In genomic region chr3:183244219-183244618, GRCh38 we compare ENCODE assay signal across 12 cellular contexts. TPM values are rescaled to one million over a fixed set of nuclear protein-coding genes. Genes with fewer than 3 reads are reported as not detected.
DNase-seq lines count a peak whose midpoint lies in the region; ATAC-seq and TF ChIP-seq lines count a peak whose summit lies in the region.
"Had no signal": no experiment of that assay in that cellular context is flagged by ENCODE, and none has a peak within 500 bp of the region (broad histone marks: within the 10 kb centered on the region; RNA-seq: fewer than 3 reads in every experiment).

No MANE protein-coding gene starts in this region.

- TF ChIP-seq CTCF in CD14-positive monocyte (IDR thresholded peaks at IDR 0.05): no peak
- no peak for TF ChIP-seq CTCF in lung (IDR thresholded peaks at IDR 0.05; ENCODE audit: control extremely low read depth, extremely low read depth)

- no peaks in the 10 kb centered on the region for H3K36me3 ChIP-seq in lung (ENCODE audit: control insufficient read depth in 2 of 2, insufficient read depth in 2 of 2, low read length in 2 of 2)
- H3K36me3 ChIP-seq: ascending aorta had no signal

- ATAC-seq in lung (ENCODE audit: insufficient read depth, low FRiP score) (no peak), SK-N-SH treated with all-trans-retinoic acid at 6 μM for 48 hours (no peak), HG02610 (IDR thresholded peaks at IDR 0.05; ENCODE audit: unreplicated experiment) (no peak)

- peaks cover 18 to 29% (median 26%) of the 10 kb centered on the region in 7 donors for H3K9me3 Mint-ChIP-seq in CD14-positive monocyte
- peaks cover 19% of the 10 kb centered on the region for H3K9me3 Mint-ChIP-seq in dendritic cell treated with granulocyte-macrophage colony-stimulating factor and Interleukin-4, amounts not matched to agents 40 ng/mL and 50 ng/mL, for 4 days

- H3K27me3 Mint-ChIP-seq in CD14-positive monocyte (ENCODE audit: low read depth in 3 of 3): peaks cover 0 to 4% (median 2%) of the 10 kb centered on the region in 3 donors
- H3K27me3 Mint-ChIP-seq in dendritic cell treated with granulocyte-macrophage colony-stimulating factor and Interleukin-4, amounts not matched to agents 40 ng/mL and 50 ng/mL, for 4 days: no peaks in the 10 kb centered on the region

- no peaks in the 10 kb centered on the region for H3K27me3 ChIP-seq in lung (ENCODE audit: control insufficient read depth, insufficient read depth)
- H3K27me3 ChIP-seq: ascending aorta had no signal

- DNase-seq in CD14-positive monocyte (ENCODE audit: low spot score) (peak; percentile 91), NOMO-1 treated with dmso at 0.1 percent for 144 hours (lab: John Stamatoyannopoulos, UW; ENCODE audit: unreplicated experiment) (peak; percentile 59), lung (ENCODE audit: low spot score) (peak; percentile 57), T-helper 2 cell (no peak)
- DNase-seq in activated effector memory CD4-positive, alpha-beta T cell treated with Interleukin-2 at 50 U/mL for 16 hours: no peak
- DNase-seq: NCI-H187 treated with DMSO at 0.1 percent for 48 hours had no signal

- intact Hi-C loops in CD14-positive monocyte (cut with micrococcal nuclease): loop anchor here in 1 of 2 donors (5.0 kb wide), 1 partner anchor 37 kb away; no protein-coding TSS in a partner anchor
- intact Hi-C loops in dendritic cell treated with granulocyte-macrophage colony-stimulating factor and Interleukin-4, amounts not matched to agents 40 ng/mL and 50 ng/mL, for 4 days (cut with micrococcal nuclease): no loop called here

- H3K27ac ChIP-seq in lung (ENCODE audit: low read depth in 1 of 2, low read length in 1 of 2): no peak overlapping the region
- H3K27ac ChIP-seq: ascending aorta, epithelial cell of prostate, parathyroid adenoma had no signal

- peaks cover 0 to 2% of the 10 kb centered on the region in 2 donors for H3K4me1 ChIP-seq in lung (ENCODE audit: control insufficient read depth in 2 of 2, insufficient read depth in 2 of 2, low read length in 2 of 2)
- H3K4me1 ChIP-seq: ascending aorta, parathyroid adenoma had no signal

- whole genome bisulfite sequencing in lung, 2 donors: 25 to 51% methylated on average over 2 of the region's 2 CpGs

- peaks cover 0 to 7% of the 10 kb centered on the region in 2 donors for H3K9me3 ChIP-seq in lung (ENCODE audit: control insufficient read depth in 2 of 2, insufficient read depth in 1 of 2, low read length in 1 of 2)
- H3K9me3 ChIP-seq: ascending aorta had no signal

- no peak overlapping the region for H3K4me3 ChIP-seq in lung
- H3K4me3 ChIP-seq: ascending aorta had no signal

- peak overlapping the region; percentile 89 to 96 (median 94) for H3K27ac Mint-ChIP-seq in CD14-positive monocyte
- H3K27ac Mint-ChIP-seq in dendritic cell treated with granulocyte-macrophage colony-stimulating factor and Interleukin-4, amounts not matched to agents 40 ng/mL and 50 ng/mL, for 4 days: peak overlapping the region; percentile 86

- H3K36me3 Mint-ChIP-seq in CD14-positive monocyte: peaks cover 9 to 20% of the 10 kb centered on the region in 2 donors
- peaks cover 21% of the 10 kb centered on the region for H3K36me3 Mint-ChIP-seq in dendritic cell treated with granulocyte-macrophage colony-stimulating factor and Interleukin-4, amounts not matched to agents 40 ng/mL and 50 ng/mL, for 4 days (ENCODE audit: low read depth)

- H3K4me3 Mint-ChIP-seq in CD14-positive monocyte: peak overlapping the region in 1 of 2 donors; percentile 59
- no peak overlapping the region for H3K4me3 Mint-ChIP-seq in dendritic cell treated with granulocyte-macrophage colony-stimulating factor and Interleukin-4, amounts not matched to agents 40 ng/mL and 50 ng/mL, for 4 days

- peaks cover 33% of the 10 kb centered on the region for H3K4me1 Mint-ChIP-seq in CD14-positive monocyte
- peaks cover 47% of the 10 kb centered on the region for H3K4me1 Mint-ChIP-seq in dendritic cell treated with granulocyte-macrophage colony-stimulating factor and Interleukin-4, amounts not matched to agents 40 ng/mL and 50 ng/mL, for 4 days (ENCODE audit: low read depth)

TF ChIP-seq in SK-N-SH treated with all-trans-retinoic acid at 6 μM for 48 hours, 23 proteins besides CTCF, POLR2A, EP300 and RAD21:
- TF ChIP-seq BACH2 (CRISPR knock-in tag; IDR thresholded peaks at IDR 0.05; ENCODE audit: borderline replicate concordance): no peak
- no peak for TF ChIP-seq RARB (CRISPR knock-in tag; IDR thresholded peaks at IDR 0.05)
- no peak for TF ChIP-seq TOX (CRISPR knock-in tag; IDR thresholded peaks at IDR 0.05; ENCODE audit: borderline replicate concordance)
- TF ChIP-seq ZFP30 (CRISPR knock-in tag; IDR thresholded peaks at IDR 0.05): no peak
- TF ChIP-seq POU6F1 (CRISPR knock-in tag; IDR thresholded peaks at IDR 0.05; ENCODE audit: borderline replicate concordance, low read depth): no peak
- TF ChIP-seq ISL1 (CRISPR knock-in tag; IDR thresholded peaks at IDR 0.05): no peak
- TF ChIP-seq ZNF565 (CRISPR knock-in tag; conservative IDR thresholded peaks at IDR 0.05; ENCODE audit: low read depth): no peak
- no peak for TF ChIP-seq OSR1 (CRISPR knock-in tag; IDR thresholded peaks at IDR 0.05)
- no peak for TF ChIP-seq PPARA (CRISPR knock-in tag; IDR thresholded peaks at IDR 0.05; ENCODE audit: borderline replicate concordance)

RNA-seq across cellular contexts. Expression of gene B3GNT5, which starts 8.8 kb away (rescaled TPM):
- polyA plus RNA-seq in CD14-positive monocyte (10 to 100 TPM; 14.1 to 17.7 TPM), lung (10 to 100 TPM; 13.5 to 25.4 TPM)
- 10 to 100 TPM; 28.1 to 43.1 TPM for total RNA-seq in lung

Comparison
In these comparisons a context has a peak if more than half of its experiments do, and no peak if none do; other contexts are left out.
1. DNase-seq: peak in CD14-positive monocyte (single experiment), NOMO-1 treated with dmso at 0.1 percent for 144 hours (single experiment) and lung (single experiment); none in T-helper 2 cell (0 of 5) and activated effector memory CD4-positive, alpha-beta T cell treated with Interleukin-2 at 50 U/mL for 16 hours (single experiment).